Comparison of ENCODE assay signal across 8 cellular contexts in the genomic region with DNA sequence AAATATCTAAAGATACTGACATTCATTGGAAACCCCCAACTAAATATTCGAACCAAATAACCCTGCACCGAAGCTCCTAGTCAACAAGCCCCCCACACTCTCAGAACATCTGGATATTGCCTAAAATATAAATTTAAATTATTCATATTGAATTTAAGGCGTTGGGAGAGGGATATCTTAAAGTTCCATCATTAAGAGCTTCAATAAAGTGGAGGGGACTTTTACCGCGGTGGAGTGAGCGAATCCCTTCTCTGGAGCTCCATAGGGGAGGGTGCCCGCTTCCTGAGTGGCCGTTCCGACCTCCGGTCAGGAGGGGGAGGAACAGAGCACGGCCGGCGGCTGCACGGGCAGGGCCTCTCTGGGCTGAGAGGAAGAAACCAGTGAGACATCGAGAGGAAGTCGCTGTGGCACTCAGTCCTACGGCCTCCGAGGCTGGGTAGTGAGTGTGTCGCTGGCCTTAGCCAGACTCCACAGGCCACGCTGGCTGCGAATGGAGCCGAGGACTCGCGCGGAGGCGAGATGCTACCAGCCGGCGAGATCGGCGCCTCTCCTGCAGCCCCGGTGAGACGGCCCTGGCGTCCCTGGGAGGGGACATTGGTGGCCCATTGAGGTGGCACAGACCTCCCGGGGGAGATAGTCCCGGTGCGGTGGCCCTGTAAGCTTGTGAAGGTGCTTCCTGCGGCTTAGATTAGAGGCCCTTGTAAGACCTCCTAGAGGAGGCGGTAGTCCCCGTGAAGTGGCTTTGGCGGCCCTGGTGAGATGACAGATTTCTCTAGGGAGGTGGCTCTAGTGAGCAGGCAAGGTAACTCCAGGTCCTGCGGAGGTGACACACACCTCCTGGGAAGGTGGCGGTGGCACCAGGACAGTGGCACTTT. TPM values are rescaled to one million over a fixed set of nuclear protein-coding genes. Genes with fewer than 3 reads are reported as not detected.
DNase-seq lines count a peak whose midpoint lies in the region; ATAC-seq, FAIRE-seq and TF ChIP-seq lines count a peak whose summit lies in the region.

RINT1 (plus strand) TSS at position 405 of the 875 bp plus-strand sequence; CDS start at position 520, 115 bp downstream.

- H3K4me3 Mint-ChIP-seq in activated naive CD8-positive, alpha-beta T cell, result peak within 1 kb of the TSS; percentile 95
- peak within 1 kb of the TSS; percentile 92 for H3K4me3 Mint-ChIP-seq in glutamatergic neuron (ENCODE audit: unreplicated experiment)

- H3K27ac Mint-ChIP-seq in activated naive CD8-positive, alpha-beta T cell, result peak within 1 kb of the TSS; percentile 96
- H3K27ac Mint-ChIP-seq in glutamatergic neuron (ENCODE audit: unreplicated experiment), result peak within 1 kb of the TSS; percentile 76

- FAIRE-seq in pancreas (lab: Jason Lieb, UNC), result no peak

- H3K27me3 ChIP-seq in pancreas, result no peaks in the 10 kb centered on the region
- no peaks in the 10 kb centered on the region for H3K27me3 ChIP-seq in tibial artery

- H3K9me3 ChIP-seq in pancreas (no peaks in the 10 kb centered on the region), tibial artery (no peaks in the 10 kb centered on the region)

- TF ChIP-seq CTCF in GM12864 (IDR thresholded peaks at IDR 0.05; ENCODE audit: low read depth, low read length, missing control alignments) (peak; percentile 82), glutamatergic neuron (IDR thresholded peaks at IDR 0.05; ENCODE audit: partially characterized antibody, unreplicated experiment) (peak; percentile 18), pancreas (IDR thresholded peaks at IDR 0.05) (peak; percentile 49 to 70 (median 50)), tibial artery (IDR thresholded peaks at IDR 0.05) (peak; percentile 47 to 72)

- peaks cover 2% of the 10 kb centered on the region for H3K36me3 Mint-ChIP-seq in activated naive CD8-positive, alpha-beta T cell
- peaks cover 4% of the 10 kb centered on the region for H3K36me3 Mint-ChIP-seq in glutamatergic neuron (ENCODE audit: unreplicated experiment)

- H3K4me1 ChIP-seq in pancreas, result peaks cover 0 to 12% (median 12%) of the 10 kb centered on the region in 3 donors
- peaks cover 0 to 22% (median 16%) of the 10 kb centered on the region in 4 donors for H3K4me1 ChIP-seq in tibial artery

- no peaks in the 10 kb centered on the region for H3K9me3 Mint-ChIP-seq in activated naive CD8-positive, alpha-beta T cell (ENCODE audit: low read depth)
- peaks cover 2% of the 10 kb centered on the region for H3K9me3 Mint-ChIP-seq in glutamatergic neuron (ENCODE audit: unreplicated experiment)

- peaks cover 0 to under 1% (median 0%) of the 10 kb centered on the region in 3 donors for H3K36me3 ChIP-seq in pancreas
- H3K36me3 ChIP-seq in tibial artery, result peaks cover 0 to 5% (median 2%) of the 10 kb centered on the region in 3 donors

- 1 to 2% methylated on average over 42 of the region's 42 CpGs for WGBS in pancreas, 2 donors

- peak within 1 kb of the TSS; percentile 72 to 84 (median 77) for H3K27ac ChIP-seq in pancreas
- H3K27ac ChIP-seq in tibial artery, result peak within 1 kb of the TSS; percentile 88 to 90

- peaks cover 32% of the 10 kb centered on the region for H3K4me1 Mint-ChIP-seq in activated naive CD8-positive, alpha-beta T cell (ENCODE audit: low read depth)
- H3K4me1 Mint-ChIP-seq in glutamatergic neuron (ENCODE audit: low read depth, unreplicated experiment), result peaks cover 9% of the 10 kb centered on the region

- H3K4me3 ChIP-seq in GM12864 (ENCODE audit: low read depth, low read length) (peak within 1 kb of the TSS; percentile 68), pancreas (peak within 1 kb of the TSS; percentile 70 to 100 (median 96)), tibial artery (peak within 1 kb of the TSS; percentile 91 to 98)

- H3K27me3 Mint-ChIP-seq in activated naive CD8-positive, alpha-beta T cell, result no peaks in the 10 kb centered on the region
- H3K27me3 Mint-ChIP-seq in glutamatergic neuron (ENCODE audit: unreplicated experiment), result peaks cover 2% of the 10 kb centered on the region

- DNase-seq in GM12864 (ENCODE audit: low read depth) (peak; percentile 79), NCI-H1092 (lab: John Stamatoyannopoulos, UW) (peak; percentile 94), SKM-1 treated with dmso at 0.1 percent for 144 hours (lab: John Stamatoyannopoulos, UW; ENCODE audit: unreplicated experiment) (peak; percentile 95), glutamatergic neuron (peak; percentile 93), pancreas (peak; percentile 88 to 97 (median 91)), tibial artery (peak; percentile 89 to 94)

- peak; percentile 96 for ATAC-seq in HG02610 (IDR thresholded peaks at IDR 0.05; ENCODE audit: unreplicated experiment)
- ATAC-seq in pancreas, result peak; percentile 99 to 100 (median 100)

- intact Hi-C loops in pancreas (cut with DNase I) (no loop called here), tibial artery (cut with DNase I; ENCODE audit: low total_unique reads) (no loop called here)

RNA-seq across cellular contexts. Expression of gene RINT1, which starts in this region (rescaled TPM):
- total RNA-seq in glutamatergic neuron (ENCODE audit: unreplicated experiment) (23.4 TPM), pancreas (10 to 100 TPM in 5 of 6 donors, 1 to 10 TPM in 1; 9.1 to 15.0 (median 11.6) TPM)
- polyA plus RNA-seq in pancreas, result 10 to 100 TPM; 14.1 to 15.4 TPM

Comparison
In these comparisons a context has a peak if more than half of its experiments do, and no peak if none do; other contexts are left out.
1. Peak in every context shown above with its lines: DNase-seq, ATAC-seq, H3K4me3 ChIP-seq and H3K27ac ChIP-seq.
2. CTCF ChIP-seq: peak in every context shown above with its lines; median percentile 82 in GM12864; 60 in tibial artery; 50 in pancreas; 18 in glutamatergic neuron.